In the genomic region with DNA sequence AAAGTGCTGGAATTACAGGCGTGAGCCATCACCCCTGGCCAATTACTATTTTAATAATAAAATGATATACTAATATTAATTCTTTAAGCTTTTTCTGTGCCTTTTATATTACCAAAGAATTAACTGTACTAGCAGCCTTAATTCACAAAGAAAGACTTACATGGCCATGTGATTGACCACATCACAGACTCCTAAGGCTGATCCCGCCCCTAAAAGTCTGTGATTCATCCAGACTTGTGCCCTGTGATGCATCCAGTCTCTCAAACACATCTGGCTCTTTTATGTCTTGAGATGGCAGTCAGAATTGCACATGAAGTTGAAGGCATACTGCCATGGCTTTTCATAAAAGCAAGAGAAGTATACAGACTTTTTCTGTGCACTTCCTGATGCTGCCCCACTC, we compare ENCODE assay signal across 13 cellular contexts.
A peak's percentile ranks its signal among the peaks of the same experiment; 100 is the strongest.
DNase-seq lines count a peak whose midpoint lies in the region; ATAC-seq, FAIRE-seq and TF ChIP-seq lines count a peak whose summit lies in the region.
"Had no signal": no experiment of that assay in that cellular context is flagged by ENCODE, and none has a peak within 500 bp of the region (broad histone marks: within the 10 kb centered on the region; RNA-seq: fewer than 3 reads in every experiment).

No MANE protein-coding gene starts in this region.

- ATAC-seq in pancreas (no peak), heart left ventricle (no peak)

- peaks cover 28% of the 10 kb centered on the region for H3K4me1 ChIP-seq in HUES64 (ENCODE audit: insufficient read depth, low read length)
- H3K4me1 ChIP-seq in pancreas, result peaks cover 5 to 13% (median 7%) of the 10 kb centered on the region in 3 donors
- peaks cover 0 to 31% (median 5%) of the 10 kb centered on the region in 12 donors for H3K4me1 ChIP-seq in heart left ventricle

- TF ChIP-seq POLR2A in heart left ventricle (IDR thresholded peaks at IDR 0.05), result no peak

- intact Hi-C loops in pancreas (cut with DNase I) (no loop called here), heart left ventricle (cut with DNase I) (no loop called here)

- H3K9ac ChIP-seq in HUES64 (ENCODE audit: low read depth, low read length), result no peak overlapping the region

- DNase-seq in EL (peak; percentile 18), choroid plexus epithelial cell (ENCODE audit: low read depth) (peak; percentile 76), myocyte (ENCODE audit: low read depth) (peak; percentile 70), pancreas (no peak), heart left ventricle (no peak), midbrain (lab: John Stamatoyannopoulos, UW) (no peak)
- DNase-seq: amniotic stem cell; CD4-positive, alpha-beta memory T cell; endodermal cell; retina had no signal

- H3K27me3 ChIP-seq in HUES64 (ENCODE audit: insufficient read depth, low read length) (no peaks in the 10 kb centered on the region), pancreas (no peaks in the 10 kb centered on the region), heart left ventricle (no peaks in the 10 kb centered on the region)

- H3K4me3 ChIP-seq in HUES64 (ENCODE audit: low read length) (no peak overlapping the region), choroid plexus epithelial cell (ENCODE audit: low read depth, low read length) (no peak overlapping the region), pancreas (no peak overlapping the region), heart left ventricle (no peak overlapping the region)
- H3K4me3 ChIP-seq: suprapubic skin had no signal

- H3K27ac ChIP-seq in HUES64 (ENCODE audit: low read depth, low read length) (peak overlapping the region; percentile 2; the same call in 1 of the 2 replicates), pancreas (no peak overlapping the region), heart left ventricle (no peak overlapping the region)
- H3K27ac ChIP-seq: HL-60, suprapubic skin had no signal

- TF ChIP-seq CTCF in choroid plexus epithelial cell (conservative IDR thresholded peaks at IDR 0.05; ENCODE audit: low read depth, low read length) (no peak), pancreas (IDR thresholded peaks at IDR 0.05) (no peak), heart left ventricle (IDR thresholded peaks at IDR 0.05) (no peak)

- FAIRE-seq in pancreas (lab: Jason Lieb, UNC), result no peak

- H3K9me3 ChIP-seq in HUES64 (ENCODE audit: insufficient read depth, low read depth, low read length) (no peaks in the 10 kb centered on the region), pancreas (no peaks in the 10 kb centered on the region), heart left ventricle (no peaks in the 10 kb centered on the region)
- H3K9me3 ChIP-seq: suprapubic skin had no signal

- 88% methylated on average over 1 of the region's 2 CpGs for WGBS in HUES64
- 88 to 90% methylated on average over 2 of the region's 2 CpGs for WGBS in pancreas, 2 donors
- 88 to 96% (median 90%) methylated on average over 2 of the region's 2 CpGs for WGBS in heart left ventricle, 4 donors

- H3K36me3 ChIP-seq in HUES64 (ENCODE audit: insufficient read depth, low read length) (no peaks in the 10 kb centered on the region), pancreas (no peaks in the 10 kb centered on the region), heart left ventricle (no peaks in the 10 kb centered on the region)
- H3K36me3 ChIP-seq: suprapubic skin had no signal

Comparison
In these comparisons a context has a peak if more than half of its experiments do, and no peak if none do; other contexts are left out.
1. DNase-seq: peak in EL (single experiment), choroid plexus epithelial cell (single experiment) and myocyte (single experiment); none in pancreas (0 of 6), heart left ventricle (0 of 5) and midbrain (single experiment).